Comparison of ENCODE assay signal across 30 cellular contexts in genomic region chr12:49455506-49455905, GRCh38.
"Had no signal": no experiment of that assay in that cellular context is flagged by ENCODE, and none has a peak within 500 bp of the region (broad histone marks: within the 10 kb centered on the region; RNA-seq: fewer than 3 reads in every experiment).

No MANE protein-coding gene starts in this region.

- H3K36me3 Mint-ChIP-seq: activated CD4-positive, alpha-beta memory T cell treated with anti-CD3 and anti-CD28 coated beads for 36 hours had no signal

- DNase-seq: activated CD4-positive, alpha-beta memory T cell treated with anti-CD3 and anti-CD28 coated beads for 36 hours; activated CD4-positive, alpha-beta T cell treated with anti-CD3 and anti-CD28 coated beads for 36 hours; activated CD4-positive, alpha-beta T cell treated with anti-CD3 and anti-CD28 coated beads, Interleukin-2, amount 10 ng/mL, durations not matched to agents 24 days and 14 days; activated CD4-positive, CD25-positive, alpha-beta regulatory T cell; activated CD4-positive, CD25-positive, alpha-beta regulatory T cell treated with anti-CD3 and anti-CD28 coated beads, Interleukin-2, amount 50 U/mL, for 72 hours; activated CD8-positive, alpha-beta memory T cell treated with anti-CD3 and anti-CD28 coated beads, Interleukin-2, amount 10 ng/mL, durations not matched to agents 7 days and 5 days; activated CD8-positive, alpha-beta memory T cell treated with anti-CD3 and anti-CD28 coated beads, Interleukin-2, amount 50 U/mL, for 4 hours; activated CD8-positive, alpha-beta T cell treated with anti-CD3 and anti-CD28 coated beads, Interleukin-2, amount 10 ng/mL, durations not matched to agents 7 days and 5 days; activated effector memory CD4-positive, alpha-beta T cell treated with anti-CD3 and anti-CD28 coated beads, Interleukin-2, amount 50 U/mL, for 16 hours; activated naive CD4-positive, alpha-beta T cell treated with anti-CD3 and anti-CD28 coated beads for 36 hours; activated naive CD8-positive, alpha-beta T cell treated with anti-CD3 and anti-CD28 coated beads for 36 hours; activated naive CD8-positive, alpha-beta T cell treated with anti-CD3 and anti-CD28 coated beads, Interleukin-2, amount 50 U/mL, for 24 hours; activated T-cell treated with anti-CD3 and anti-CD28 coated beads, Interleukin-2, amount 50 U/mL, for 1 hour; activated T-cell treated with anti-CD3 and anti-CD28 coated beads, Interleukin-2, amount 50 U/mL, for 48 hours; adrenal gland; amygdala; body of pancreas; central memory CD4-positive, alpha-beta T cell; cerebellar nuclear complex; colonic mucosa; effector CD4-positive, alpha-beta T cell; effector memory CD8-positive, alpha-beta T cell; erythroblast; foreskin keratinocyte; gastrocnemius medialis; glutamatergic neuron; T-helper 2 cell had no signal

- ATAC-seq: activated CD4-positive, alpha-beta T cell treated with anti-CD3 and anti-CD28 coated beads for 36 hours; activated CD8-positive, alpha-beta memory T cell treated with anti-CD3 and anti-CD28 coated beads, Interleukin-2, amount 10 ng/mL, durations not matched to agents 7 days and 5 days; activated CD8-positive, alpha-beta T cell treated with anti-CD3 and anti-CD28 coated beads, Interleukin-2, amount 10 ng/mL, durations not matched to agents 7 days and 5 days; activated naive CD8-positive, alpha-beta T cell treated with anti-CD3 and anti-CD28 coated beads, Interleukin-2, amount 50 U/mL, for 24 hours; body of pancreas; effector memory CD8-positive, alpha-beta T cell; foreskin keratinocyte; gastrocnemius medialis had no signal

- H3K9me3 Mint-ChIP-seq: activated CD4-positive, alpha-beta memory T cell treated with anti-CD3 and anti-CD28 coated beads for 36 hours; activated CD4-positive, alpha-beta T cell treated with anti-CD3 and anti-CD28 coated beads, Interleukin-2, amount 10 ng/mL, durations not matched to agents 24 days and 14 days; activated naive CD4-positive, alpha-beta T cell treated with anti-CD3 and anti-CD28 coated beads for 36 hours; activated naive CD4-positive, alpha-beta T cell treated with anti-CD3 and anti-CD28 coated beads, Interleukin-2, amount 50 U/mL, for 24 hours; activated naive CD8-positive, alpha-beta T cell treated with anti-CD3 and anti-CD28 coated beads, Interleukin-2, amount 50 U/mL, for 24 hours; activated T-helper 1 cell treated with anti-CD3 and anti-CD28 coated beads, Interleukin-12 subunit alpha, Interleukin-12 subunit beta, Interleukin-2, Interleukin-4 antibody, amounts not matched to agents 30 ng/mL and 10 ng/mL and 1 ng/mL, durations not matched to agents 14 hours and 24 hours and 36 hours; activated T-helper 2 cell treated with anti-CD3 and anti-CD28 coated beads, Interferon-gamma antibody, Interleukin-2, Interleukin-4, amounts not matched to agents 10 μg/mL and 5 μg/mL and 100 μg/mL, durations not matched to agents 14 hours and 24 hours and 36 hours; effector memory CD8-positive, alpha-beta T cell had no signal

- H3K4me3 Mint-ChIP-seq: activated CD4-positive, alpha-beta memory T cell treated with anti-CD3 and anti-CD28 coated beads for 36 hours; activated CD4-positive, alpha-beta T cell treated with anti-CD3 and anti-CD28 coated beads for 36 hours; activated CD4-positive, alpha-beta T cell treated with anti-CD3 and anti-CD28 coated beads, Interleukin-2, amount 10 ng/mL, durations not matched to agents 24 days and 14 days; activated CD8-positive, alpha-beta memory T cell treated with anti-CD3 and anti-CD28 coated beads, Interleukin-2, amount 10 ng/mL, durations not matched to agents 7 days and 5 days; activated CD8-positive, alpha-beta T cell treated with anti-CD3 and anti-CD28 coated beads, Interleukin-2, amount 10 ng/mL, durations not matched to agents 7 days and 5 days; activated naive CD4-positive, alpha-beta T cell treated with anti-CD3 and anti-CD28 coated beads for 36 hours; activated naive CD4-positive, alpha-beta T cell treated with anti-CD3 and anti-CD28 coated beads, Interleukin-2, amount 50 U/mL, for 24 hours; activated naive CD8-positive, alpha-beta T cell treated with anti-CD3 and anti-CD28 coated beads for 36 hours; activated naive CD8-positive, alpha-beta T cell treated with anti-CD3 and anti-CD28 coated beads, Interleukin-2, amount 50 U/mL, for 24 hours; activated T-helper 1 cell treated with anti-CD3 and anti-CD28 coated beads, Interleukin-12 subunit alpha, Interleukin-12 subunit beta, Interleukin-2, Interleukin-4 antibody, amounts not matched to agents 30 ng/mL and 10 ng/mL and 1 ng/mL, durations not matched to agents 14 hours and 24 hours and 36 hours; effector memory CD8-positive, alpha-beta T cell had no signal

- H3K27ac Mint-ChIP-seq: activated CD4-positive, alpha-beta memory T cell treated with anti-CD3 and anti-CD28 coated beads for 36 hours; activated CD4-positive, alpha-beta T cell treated with anti-CD3 and anti-CD28 coated beads for 36 hours; activated CD4-positive, alpha-beta T cell treated with anti-CD3 and anti-CD28 coated beads, Interleukin-2, amount 10 ng/mL, durations not matched to agents 24 days and 14 days; activated CD8-positive, alpha-beta memory T cell treated with anti-CD3 and anti-CD28 coated beads, Interleukin-2, amount 10 ng/mL, durations not matched to agents 7 days and 5 days; activated CD8-positive, alpha-beta T cell treated with anti-CD3 and anti-CD28 coated beads, Interleukin-2, amount 10 ng/mL, durations not matched to agents 7 days and 5 days; activated naive CD4-positive, alpha-beta T cell treated with anti-CD3 and anti-CD28 coated beads for 36 hours; activated naive CD4-positive, alpha-beta T cell treated with anti-CD3 and anti-CD28 coated beads, Interleukin-2, amount 50 U/mL, for 24 hours; activated naive CD8-positive, alpha-beta T cell treated with anti-CD3 and anti-CD28 coated beads for 36 hours; activated naive CD8-positive, alpha-beta T cell treated with anti-CD3 and anti-CD28 coated beads, Interleukin-2, amount 50 U/mL, for 24 hours; activated T-helper 1 cell treated with anti-CD3 and anti-CD28 coated beads, Interleukin-12 subunit alpha, Interleukin-12 subunit beta, Interleukin-2, Interleukin-4 antibody, amounts not matched to agents 30 ng/mL and 10 ng/mL and 1 ng/mL, durations not matched to agents 14 hours and 24 hours and 36 hours; activated T-helper 2 cell treated with anti-CD3 and anti-CD28 coated beads, Interferon-gamma antibody, Interleukin-2, Interleukin-4, amounts not matched to agents 10 μg/mL and 5 μg/mL and 100 μg/mL, durations not matched to agents 14 hours and 24 hours and 36 hours had no signal
